ENCODE assay signal across 20 cellular contexts in genomic region chr3:43873723-43874122, GRCh38.
DNase-seq lines count a peak whose midpoint lies in the region; ATAC-seq and TF ChIP-seq lines count a peak whose summit lies in the region.
"Had no signal": no experiment of that assay in that cellular context is flagged by ENCODE, and none has a peak within 500 bp of the region (broad histone marks: within the 10 kb centered on the region; RNA-seq: fewer than 3 reads in every experiment).

No MANE protein-coding gene starts in this region.

- H3K79me1 ChIP-seq in trophoblast cell (ENCODE audit: low read length): peaks cover 17% of the 10 kb centered on the region

- no peaks in the 10 kb centered on the region for H4K20me1 ChIP-seq in PC-3 (ENCODE audit: low read length)
- H4K20me1 ChIP-seq in MM.1S (ENCODE audit: insufficient read depth, low read length): no peaks in the 10 kb centered on the region

- H3K9me2 ChIP-seq in PC-3 (replicated peaks; ENCODE audit: low read length) (no peaks in the 10 kb centered on the region), MM.1S (replicated peaks; ENCODE audit: insufficient read depth, low read length) (no peaks in the 10 kb centered on the region)

- H4K91ac ChIP-seq in trophoblast cell (ENCODE audit: low read depth, low read length): peak overlapping the region; percentile 42

- no peak overlapping the region for H2AK5ac ChIP-seq in trophoblast cell (ENCODE audit: low read length)

- H2AFZ ChIP-seq in PC-3 (ENCODE audit: low read length): no peak overlapping the region
- H2AFZ ChIP-seq in trophoblast cell (ENCODE audit: insufficient read depth, low read length, poor library complexity): no peak overlapping the region
- no peak overlapping the region for H2AFZ ChIP-seq in MM.1S (ENCODE audit: low read length)

- no peak overlapping the region for H3K4ac ChIP-seq in trophoblast cell (ENCODE audit: low read depth, low read length)

- WGBS in trophoblast cell (ENCODE audit: extremely low coverage, insufficient coverage, insufficient read length): no CpG with 5 or more reads among the region's 7 CpGs
- WGBS in sigmoid colon, 2 donors: 90 to 91% methylated on average over 7 of the region's 7 CpGs

- H4K12ac ChIP-seq in trophoblast cell (ENCODE audit: low read depth, low read length): no peak overlapping the region

- H3K27me3 ChIP-seq in PC-3 (ENCODE audit: low read length) (no peaks in the 10 kb centered on the region), trophoblast cell (ENCODE audit: insufficient read depth, low read length) (no peaks in the 10 kb centered on the region), sigmoid colon (no peaks in the 10 kb centered on the region), MM.1S (replicated peaks; ENCODE audit: insufficient read depth, low read length) (no peaks in the 10 kb centered on the region)
- H3K27me3 ChIP-seq: adrenal gland, MG63 had no signal

- DNase-seq in ELR (ENCODE audit: low read depth): peak; percentile 24
- no peak for DNase-seq in PC-3
- DNase-seq in ecto neural progenitor cell (ENCODE audit: low spot score): peak; percentile 16
- DNase-seq in trophoblast cell: no peak
- no peak for DNase-seq in sigmoid colon
- DNase-seq in MM.1S: no peak
- DNase-seq: activated CD8-positive, alpha-beta T cell treated with anti-CD3 and anti-CD28 coated beads for 36 hours; activated naive CD4-positive, alpha-beta T cell treated with anti-CD3 and anti-CD28 coated beads, Interleukin-2, amount 10 ng/mL, durations not matched to agents 7 days and 5 days; effector CD8-positive, alpha-beta T cell; erythroblast; KG1; NCI-H2081; NCI-H526 treated with DMSO at 0.1 percent for 48 hours; NK-92 treated with Interleukin-12 subunit alpha and Interleukin-12 subunit beta, amount 100 ng/mL, for 24 hours; SHP77 had no signal

- intact Hi-C loops in PC-3 (cut with micrococcal nuclease) (loop anchor here (5.0 to 10.0 kb wide), 2 partner anchors 81 to 234 kb away; no protein-coding TSS in a partner anchor), sigmoid colon (cut with DNase I) (no loop called here)

- no peak overlapping the region for H3K4me3 ChIP-seq in PC-3 (ENCODE audit: low read length)
- H3K4me3 ChIP-seq in trophoblast cell (ENCODE audit: low read depth, low read length): no peak overlapping the region
- H3K4me3 ChIP-seq in sigmoid colon: no peak overlapping the region
- H3K4me3 ChIP-seq in MM.1S (ENCODE audit: low read length): no peak overlapping the region
- H3K4me3 ChIP-seq: adrenal gland, GM12878, MG63 had no signal

- H3K4me1 ChIP-seq in PC-3 (ENCODE audit: insufficient read depth, low read length): peaks cover 64% of the 10 kb centered on the region
- H3K4me1 ChIP-seq in trophoblast cell (ENCODE audit: control insufficient read depth in 1 of 2, insufficient read depth in 2 of 2, low read length in 2 of 2): peaks cover 18 to 28% of the 10 kb centered on the region in 2 experiments
- H3K4me1 ChIP-seq in sigmoid colon: no peaks in the 10 kb centered on the region
- H3K4me1 ChIP-seq in MM.1S (ENCODE audit: low read length): no peaks in the 10 kb centered on the region
- H3K4me1 ChIP-seq: adrenal gland had no signal

- peak overlapping the region; percentile 41 for H3K23ac ChIP-seq in trophoblast cell (ENCODE audit: low read length)

- H3F3A ChIP-seq in PC-3 (ENCODE audit: low read length, unreplicated experiment) (peaks cover 11% of the 10 kb centered on the region), MM.1S (ENCODE audit: insufficient read depth, low read length) (no peaks in the 10 kb centered on the region)

- H2BK120ac ChIP-seq in trophoblast cell (ENCODE audit: insufficient read depth, low read length, poor library complexity): no peak overlapping the region

- no TSS peak for BruUV-seq in PC-3 (replicated peaks; lab: Mats Ljungman, UMichigan)

- H3K9me3 ChIP-seq in PC-3 (ENCODE audit: low read length): no peaks in the 10 kb centered on the region
- H3K9me3 ChIP-seq in trophoblast cell (ENCODE audit: insufficient read depth, low read depth, low read length): peaks cover 3% of the 10 kb centered on the region
- no peaks in the 10 kb centered on the region for H3K9me3 ChIP-seq in sigmoid colon
- no peaks in the 10 kb centered on the region for H3K9me3 ChIP-seq in MM.1S (replicated peaks; ENCODE audit: insufficient read depth, low read length)
- H3K9me3 ChIP-seq: adrenal gland, MG63 had no signal

- H3K9ac ChIP-seq in PC-3 (ENCODE audit: low read length) (peak overlapping the region; percentile 66), trophoblast cell (ENCODE audit: low read length) (no peak overlapping the region), MM.1S (ENCODE audit: low read length) (no peak overlapping the region)

- peak overlapping the region; percentile 51; the same call in 1 of the 2 replicates for H3K4me2 ChIP-seq in PC-3 (ENCODE audit: low read length)
- no peak overlapping the region for H3K4me2 ChIP-seq in trophoblast cell (ENCODE audit: low read length)
- H3K4me2 ChIP-seq in MM.1S (ENCODE audit: low read depth, low read length): no peak overlapping the region

- POLR2A ChIA-PET in PC-3 (lab: Charles Lee; ENCODE audit: unreplicated experiment): no interaction called here

- no peaks in the 10 kb centered on the region for H3K79me2 ChIP-seq in PC-3 (ENCODE audit: low read length)
- no peaks in the 10 kb centered on the region for H3K79me2 ChIP-seq in trophoblast cell (ENCODE audit: control insufficient read depth, insufficient read depth, low read length, poor library complexity)
- no peaks in the 10 kb centered on the region for H3K79me2 ChIP-seq in MM.1S (ENCODE audit: low read length)

- no peak overlapping the region for H3K14ac ChIP-seq in trophoblast cell (ENCODE audit: low read length)

- ATAC-seq in PC-3: no peak
- no peak for ATAC-seq in HG03039 (IDR thresholded peaks at IDR 0.05; ENCODE audit: unreplicated experiment)
- ATAC-seq: activated CD8-positive, alpha-beta T cell treated with anti-CD3 and anti-CD28 coated beads for 36 hours; GM12878; stimulated activated memory B cell treated with anti-CD40 and anti-IgM and Interleukin-4, amounts not matched to agents 10 μg/mL and 1 μg/mL and 100 μg/mL, for 72 hours had no signal

- no peak for TF ChIP-seq CTCF in PC-3 (conservative IDR thresholded peaks at IDR 0.05; ENCODE audit: low read depth, low read length)
- TF ChIP-seq CTCF in sigmoid colon (IDR thresholded peaks at IDR 0.05): no peak
- no peak for TF ChIP-seq CTCF in MM.1S (IDR thresholded peaks at IDR 0.05; ENCODE audit: low read length)

- H3K36me3 ChIP-seq in PC-3 (ENCODE audit: low read depth, low read length) (no peaks in the 10 kb centered on the region), trophoblast cell (ENCODE audit: control insufficient read depth in 1 of 2, insufficient read depth in 2 of 2, low read length in 2 of 2) (no peaks in the 10 kb centered on the region), sigmoid colon (no peaks in the 10 kb centered on the region), MM.1S (replicated peaks; ENCODE audit: insufficient read depth, low read length) (no peaks in the 10 kb centered on the region)
- H3K36me3 ChIP-seq: adrenal gland, MG63 had no signal

- CTCF ChIA-PET in PC-3 (lab: Charles Lee): no interaction called here

- peak overlapping the region; percentile 97 for H3K27ac ChIP-seq in PC-3 (ENCODE audit: low read length)
- H3K27ac ChIP-seq in trophoblast cell (ENCODE audit: low read depth, low read length): no peak overlapping the region
- no peak overlapping the region for H3K27ac ChIP-seq in sigmoid colon
- H3K27ac ChIP-seq in MM.1S (ENCODE audit: low read length): no peak overlapping the region
- H3K27ac ChIP-seq: adrenal gland had no signal

- no peak overlapping the region for H3K18ac ChIP-seq in trophoblast cell (ENCODE audit: low read length)

- H2BK12ac ChIP-seq in trophoblast cell (ENCODE audit: low read length): no peak overlapping the region

- H2BK5ac ChIP-seq in trophoblast cell (ENCODE audit: low read depth, low read length, poor library complexity): no peak overlapping the region

- no peak for TF ChIP-seq POLR2A in sigmoid colon (IDR thresholded peaks at IDR 0.05)

- H4K8ac ChIP-seq in trophoblast cell (ENCODE audit: low read depth, low read length): no peak overlapping the region

- no peak for TF ChIP-seq EP300 in sigmoid colon (IDR thresholded peaks at IDR 0.05)

Comparison
In these comparisons a context has a peak if more than half of its experiments do, and no peak if none do; other contexts are left out.
1. DNase-seq: peak in ELR (single experiment) and ecto neural progenitor cell (single experiment); none in PC-3 (single experiment), trophoblast cell (0 of 2), sigmoid colon (single experiment) and MM.1S (single experiment).